ENCODE assay signal across 8 cellular contexts in genomic region chr2:95121150-95121494, GRCh38. TPM values are rescaled to one million over a fixed set of nuclear protein-coding genes. Genes with fewer than 3 reads are reported as not detected.
DNase-seq lines count a peak whose midpoint lies in the region; ATAC-seq, FAIRE-seq and TF ChIP-seq lines count a peak whose summit lies in the region.

No MANE protein-coding gene starts in this region.

- H3K4me3 ChIP-seq in endothelial cell of umbilical vein (replicated peaks in 1 of 3; ENCODE audit: insufficient read depth in 1 of 3, low read depth in 1 of 3, low read length in 3 of 3) (peak overlapping the region; percentile 70 to 95 (median 92)), neural cell (ENCODE audit: low read length) (peak overlapping the region; percentile 93)

- TF ChIP-seq CTCF in RWPE1 (conservative IDR thresholded peaks at IDR 0.05; ENCODE audit: low read depth) = no peak
- no peak for TF ChIP-seq CTCF in endothelial cell of umbilical vein (IDR thresholded peaks at IDR 0.05; ENCODE audit: extremely low read depth in 1 of 2, insufficient read depth in 1 of 2, low read depth in 1 of 2, low read length in 2 of 2)
- no peak for TF ChIP-seq CTCF in neural cell (IDR thresholded peaks at IDR 0.05; ENCODE audit: poor library complexity, severe bottlenecking)

- H3K36me3 ChIP-seq in endothelial cell of umbilical vein (ENCODE audit: control insufficient read depth in 2 of 2, extremely low read depth in 1 of 2, insufficient read depth in 2 of 2, low read length in 2 of 2) (no peaks in the 10 kb centered on the region), neural cell (ENCODE audit: insufficient read depth, low read length) (peaks cover 4% of the 10 kb centered on the region)

- H3K79me2 ChIP-seq in endothelial cell of umbilical vein (ENCODE audit: control insufficient read depth, insufficient read depth, low read length) = peaks cover 38% of the 10 kb centered on the region
- peaks cover 23% of the 10 kb centered on the region for H3K79me2 ChIP-seq in neural cell (replicated peaks; ENCODE audit: insufficient read depth, low read length)

- no peak for DNase-seq in activated CD4-positive, alpha-beta T cell treated with anti-CD3 and anti-CD28 coated beads, Interleukin-2, amount 10 ng/mL, durations not matched to agents 24 days and 14 days
- DNase-seq in activated CD4-positive, alpha-beta T cell treated with anti-CD3 and anti-CD28 coated beads for 1 hour = no peak
- DNase-seq in RWPE1 (ENCODE audit: low spot score) (peak; percentile 8), endothelial cell of umbilical vein (ENCODE audit: low read depth, low spot score) (peak; percentile 41), COR-L47 (lab: John Stamatoyannopoulos, UW) (no peak), COLO668 (lab: John Stamatoyannopoulos, UW; ENCODE audit: unreplicated experiment) (no peak)

- H3K9ac ChIP-seq in endothelial cell of umbilical vein (replicated peaks; ENCODE audit: extremely low read depth, insufficient read depth, low read length) (peak overlapping the region; percentile 93), neural cell (ENCODE audit: low read length) (peak overlapping the region; percentile 87)

- peak overlapping the region; percentile 85 for H3K27ac ChIP-seq in RWPE1
- H3K27ac ChIP-seq in endothelial cell of umbilical vein (ENCODE audit: insufficient read depth, low read depth, low read length) = peak overlapping the region; percentile 18
- H3K27ac ChIP-seq in neural cell (ENCODE audit: low read length) = peak overlapping the region; percentile 76

- H3K9me1 ChIP-seq in endothelial cell of umbilical vein (replicated peaks; ENCODE audit: control insufficient read depth, extremely low read depth, insufficient read depth, low read length) = no peaks in the 10 kb centered on the region

- peaks cover 7% of the 10 kb centered on the region for H3K4me1 ChIP-seq in endothelial cell of umbilical vein (ENCODE audit: control insufficient read depth, extremely low read depth, insufficient read depth, low read length)

- H3K4me2 ChIP-seq in endothelial cell of umbilical vein (ENCODE audit: insufficient read depth, low read length) (peak overlapping the region; percentile 82), neural cell (ENCODE audit: low read length) (peak overlapping the region; percentile 85)

- no peak for TF ChIP-seq EP300 in neural cell (conservative IDR thresholded peaks at IDR 0.05; ENCODE audit: poor library complexity, severe bottlenecking)

- ATAC-seq in HG02973 (IDR thresholded peaks at IDR 0.05; ENCODE audit: unreplicated experiment) = no peak

- TF ChIP-seq RAD21 in neural cell (conservative IDR thresholded peaks at IDR 0.05) = no peak

- no peaks in the 10 kb centered on the region for H3K9me3 Mint-ChIP-seq in activated CD4-positive, alpha-beta T cell treated with anti-CD3 and anti-CD28 coated beads, Interleukin-2, amount 10 ng/mL, durations not matched to agents 24 days and 14 days

- H3K36me3 Mint-ChIP-seq in activated CD4-positive, alpha-beta T cell treated with anti-CD3 and anti-CD28 coated beads, Interleukin-2, amount 10 ng/mL, durations not matched to agents 24 days and 14 days (ENCODE audit: low read depth) = peaks cover 22% of the 10 kb centered on the region

- no peaks in the 10 kb centered on the region for H3K9me2 ChIP-seq in neural cell (ENCODE audit: insufficient read depth, low read length)

- H3K27me3 Mint-ChIP-seq in activated CD4-positive, alpha-beta T cell treated with anti-CD3 and anti-CD28 coated beads, Interleukin-2, amount 10 ng/mL, durations not matched to agents 24 days and 14 days = no peaks in the 10 kb centered on the region

- dilution Hi-C loops in endothelial cell of umbilical vein (cut with MboI; ENCODE audit: extremely low pct_ligation_motif_present, low sequenced_read_pairs) = no loop called here

- CTCF ChIA-PET in RWPE1 (lab: Yijun Ruan, JAX) (interaction anchor here (0.6 to 1.5 kb wide), 4 partner anchors 39 to 386 kb away, joined by 3 to 8 read pairs (median 4); partner anchors contain the start of gene ZNF514), endothelial cell of umbilical vein (lab: Charles Lee) (interaction anchor here (1.0 to 1.8 kb wide), 4 partner anchors 38 to 135 kb away, joined by 4 to 8 read pairs (median 6); partner anchors contain the start of gene ZNF514)

- peak; percentile 40 for FAIRE-seq in endothelial cell of umbilical vein (lab: Jason Lieb, UNC)

- H3K27me3 ChIP-seq in endothelial cell of umbilical vein (ENCODE audit: control insufficient read depth in 2 of 2, insufficient read depth in 2 of 2, low read length in 2 of 2) (no peaks in the 10 kb centered on the region), neural cell (ENCODE audit: insufficient read depth, low read depth, low read length) (no peaks in the 10 kb centered on the region)

- intact Hi-C loops in activated CD4-positive, alpha-beta T cell treated with anti-CD3 and anti-CD28 coated beads, Interleukin-2, amount 10 ng/mL, durations not matched to agents 24 days and 14 days (cut with micrococcal nuclease) = loop anchor here (1.0 kb wide), 2 partner anchors 44 to 99 kb away; partner anchors contain the start of gene ZNF2
- intact Hi-C loops in endothelial cell of umbilical vein (cut with micrococcal nuclease) = loop anchor here (2.0 to 10.0 kb wide), 2 partner anchors 44 to 84 kb away; partner anchors contain the start of genes ZNF2 and ZNF892

- H4K20me1 ChIP-seq in endothelial cell of umbilical vein (replicated peaks; ENCODE audit: control insufficient read depth, extremely low read depth, insufficient read depth, low read length) (no peaks in the 10 kb centered on the region), neural cell (ENCODE audit: insufficient read depth) (no peaks in the 10 kb centered on the region)

- no peaks in the 10 kb centered on the region for H3F3A ChIP-seq in neural cell (ENCODE audit: insufficient read depth, low read length, poor library complexity, severe bottlenecking)

- TF ChIP-seq POLR2A in endothelial cell of umbilical vein (IDR thresholded peaks at IDR 0.05; ENCODE audit: low read depth, low read length) = no peak

- H3K4me1 Mint-ChIP-seq in activated CD4-positive, alpha-beta T cell treated with anti-CD3 and anti-CD28 coated beads, Interleukin-2, amount 10 ng/mL, durations not matched to agents 24 days and 14 days = peaks cover 40% of the 10 kb centered on the region

- peak overlapping the region; percentile 98 for H3K4me3 Mint-ChIP-seq in activated CD4-positive, alpha-beta T cell treated with anti-CD3 and anti-CD28 coated beads, Interleukin-2, amount 10 ng/mL, durations not matched to agents 24 days and 14 days

- POLR2A ChIA-PET in RWPE1 (lab: Yijun Ruan, JAX; ENCODE audit: low non-redundant PET) (no interaction called here), endothelial cell of umbilical vein (lab: Charles Lee) (interaction anchor here (1.3 to 3.0 kb wide), 2 partner anchors 38 to 44 kb away, joined by 5 to 14 read pairs; partner anchors contain the start of genes ZNF2 and ZNF514)

- H3K9me3 ChIP-seq in endothelial cell of umbilical vein (replicated peaks; ENCODE audit: control insufficient read depth, insufficient read depth, low read length) (no peaks in the 10 kb centered on the region), neural cell (ENCODE audit: low read length) (no peaks in the 10 kb centered on the region)

- BruUV-seq in endothelial cell of umbilical vein (replicated peaks; lab: Mats Ljungman, UMichigan) = no TSS peak

- peak overlapping the region; percentile 96 for H3K27ac Mint-ChIP-seq in activated CD4-positive, alpha-beta T cell treated with anti-CD3 and anti-CD28 coated beads, Interleukin-2, amount 10 ng/mL, durations not matched to agents 24 days and 14 days

- H2AFZ ChIP-seq in endothelial cell of umbilical vein (ENCODE audit: low read depth, low read length) (peak overlapping the region; percentile 95), neural cell (ENCODE audit: low read depth, low read length) (peak overlapping the region; percentile 97)

RNA-seq across cellular contexts. Expression of gene MRPS5, which starts 0.5 kb away (rescaled TPM):
- 97.4 and 103 TPM in 2 replicates for total RNA-seq in activated CD4-positive, alpha-beta T cell treated with anti-CD3 and anti-CD28 coated beads, Interleukin-2, amount 10 ng/mL, durations not matched to agents 24 days and 14 days
- 59.7 and 62.8 TPM in 2 replicates for total RNA-seq in endothelial cell of umbilical vein
- polyA plus RNA-seq in endothelial cell of umbilical vein (45.7 and 50.5 TPM in 2 replicates), neural cell (155 and 167 TPM in 2 replicates)
- 43.5 and 45.9 TPM in 2 replicates for polyA plus RNA-seq in endothelial cell of umbilical vein (2011; cell fraction: cytosol; rRNA removed)
- 92.5 and 128 TPM in 2 replicates for polyA plus RNA-seq in endothelial cell of umbilical vein (2011; cell fraction: nucleus; rRNA removed)
- 62.3 and 65.0 TPM in 2 replicates for polyA plus RNA-seq in endothelial cell of umbilical vein (2012)
- polyA minus RNA-seq in endothelial cell of umbilical vein (43.2 and 52.7 TPM in 2 replicates), neural cell (51.4 and 65.5 TPM in 2 replicates)
- polyA minus RNA-seq in endothelial cell of umbilical vein (2011; cell fraction: cytosol; rRNA and poly(A)+ RNA removed) = 34.9 TPM
- 33.6 and 39.9 TPM in 2 replicates for polyA minus RNA-seq in endothelial cell of umbilical vein (2011; cell fraction: nucleus; rRNA and poly(A)+ RNA removed)

RNA-seq across cellular contexts. Expression of gene ZNF514, which starts 38.5 kb away (rescaled TPM):
- 8.2 and 8.3 TPM in 2 replicates for total RNA-seq in activated CD4-positive, alpha-beta T cell treated with anti-CD3 and anti-CD28 coated beads, Interleukin-2, amount 10 ng/mL, durations not matched to agents 24 days and 14 days
- 9.7 and 11.6 TPM in 2 replicates for total RNA-seq in endothelial cell of umbilical vein
- polyA plus RNA-seq in endothelial cell of umbilical vein (2.9 and 3.9 TPM in 2 replicates), neural cell (32.8 and 39.8 TPM in 2 replicates)
- polyA plus RNA-seq in endothelial cell of umbilical vein (2011; cell fraction: cytosol; rRNA removed) = 3.5 and 3.7 TPM in 2 replicates
- polyA plus RNA-seq in endothelial cell of umbilical vein (2011; cell fraction: nucleus; rRNA removed) = 27.5 and 31.0 TPM in 2 replicates
- polyA plus RNA-seq in endothelial cell of umbilical vein (2012) = 7.2 and 8.1 TPM in 2 replicates
- polyA minus RNA-seq in endothelial cell of umbilical vein (6.1 and 7.9 TPM in 2 replicates), neural cell (30.9 and 32.2 TPM in 2 replicates)
- polyA minus RNA-seq in endothelial cell of umbilical vein (2011; cell fraction: cytosol; rRNA and poly(A)+ RNA removed) = 1.7 TPM
- polyA minus RNA-seq in endothelial cell of umbilical vein (2011; cell fraction: nucleus; rRNA and poly(A)+ RNA removed) = 11.7 TPM in 2 replicates

RNA-seq across cellular contexts. Expression of gene ZNF2, which starts 44.5 kb away (rescaled TPM):
- 4.4 and 5.4 TPM in 2 replicates for total RNA-seq in activated CD4-positive, alpha-beta T cell treated with anti-CD3 and anti-CD28 coated beads, Interleukin-2, amount 10 ng/mL, durations not matched to agents 24 days and 14 days
- 4.2 and 4.4 TPM in 2 replicates for total RNA-seq in endothelial cell of umbilical vein
- 2.1 and 2.2 TPM in 2 replicates for polyA plus RNA-seq in endothelial cell of umbilical vein
- polyA plus RNA-seq in endothelial cell of umbilical vein (2011; cell fraction: cytosol; rRNA removed) = 2.0 and 2.2 TPM in 2 replicates
- 1.9 and 2.2 TPM in 2 replicates for polyA plus RNA-seq in endothelial cell of umbilical vein (2011; cell fraction: nucleus; rRNA removed)
- polyA plus RNA-seq in endothelial cell of umbilical vein (2012) = 2.7 and 3.5 TPM in 2 replicates
- 5.9 and 7.7 TPM in 2 replicates for polyA minus RNA-seq in endothelial cell of umbilical vein
- polyA minus RNA-seq in endothelial cell of umbilical vein (2011; cell fraction: cytosol; rRNA and poly(A)+ RNA removed) = 3.4 TPM
- 1.7 TPM in 2 replicates for polyA minus RNA-seq in endothelial cell of umbilical vein (2011; cell fraction: nucleus; rRNA and poly(A)+ RNA removed)
- polyA plus RNA-seq in neural cell = 4.1 and 4.3 TPM in 2 replicates
- polyA minus RNA-seq in neural cell = 9.3 and 11.9 TPM in 2 replicates

Comparison
In these comparisons a context has a peak if more than half of its experiments do, and no peak if none do; other contexts are left out.
1. DNase-seq: peak in RWPE1 (single experiment) and endothelial cell of umbilical vein (single experiment); none in activated CD4-positive, alpha-beta T cell treated with anti-CD3 and anti-CD28 coated beads, Interleukin-2, amount 10 ng/mL, durations not matched to agents 24 days and 14 days (single experiment), activated CD4-positive, alpha-beta T cell treated with anti-CD3 and anti-CD28 coated beads for 1 hour (single experiment), COR-L47 (single experiment) and COLO668 (single experiment).
2. H3K27ac ChIP-seq: peak in every context shown above with its lines; median percentile 85 in RWPE1; 76 in neural cell; 18 in endothelial cell of umbilical vein.